ENCODE assay signal across 9 cellular contexts in genomic region chr16:27355610-27356009, GRCh38. TPM values are rescaled to one million over a fixed set of nuclear protein-coding genes. Genes with fewer than 3 reads are reported as not detected.
DNase-seq lines count a peak whose midpoint lies in the region; ATAC-seq, FAIRE-seq and TF ChIP-seq lines count a peak whose summit lies in the region.
"Had no signal": no experiment of that assay in that cellular context is flagged by ENCODE, and none has a peak within 500 bp of the region (broad histone marks: within the 10 kb centered on the region; RNA-seq: fewer than 3 reads in every experiment).

No MANE protein-coding gene starts in this region.

- intact Hi-C loops in kidney (cut with DNase I), result no loop called here
- intact Hi-C loops in upper lobe of right lung (cut with DNase I), result no loop called here

- peaks cover 10% of the 10 kb centered on the region for H3K4me1 Mint-ChIP-seq in activated naive CD8-positive, alpha-beta T cell (ENCODE audit: low read depth)

- peak; percentile 32 for TF ChIP-seq CTCF in kidney (IDR thresholded peaks at IDR 0.05; ENCODE audit: borderline replicate concordance, extremely low read depth, insufficient read depth)
- TF ChIP-seq CTCF in upper lobe of right lung (IDR thresholded peaks at IDR 0.05), result peak; percentile 47

- H3K4me1 ChIP-seq in kidney (ENCODE audit: control insufficient read depth in 1 of 2, insufficient read depth in 1 of 2, low read depth in 1 of 2, low read length in 2 of 2) (peaks cover 0 to 2% of the 10 kb centered on the region in 2 donors), upper lobe of right lung (peaks cover 4% of the 10 kb centered on the region)

- no peaks in the 10 kb centered on the region for H3K9me3 Mint-ChIP-seq in activated naive CD8-positive, alpha-beta T cell (ENCODE audit: low read depth)

- H3K27me3 Mint-ChIP-seq in activated naive CD8-positive, alpha-beta T cell, result no peaks in the 10 kb centered on the region

- peaks cover 20% of the 10 kb centered on the region for H3K36me3 Mint-ChIP-seq in activated naive CD8-positive, alpha-beta T cell

- H3K9me3 ChIP-seq in kidney (ENCODE audit: control insufficient read depth in 1 of 2, low read length in 2 of 2) (no peaks in the 10 kb centered on the region), upper lobe of right lung (no peaks in the 10 kb centered on the region)

- H3K9ac ChIP-seq in kidney (ENCODE audit: low read length in 2 of 2), result no peak overlapping the region
- H3K9ac ChIP-seq: KMS-11 had no signal

- H3K27ac ChIP-seq in kidney (ENCODE audit: low read depth in 2 of 2, low read length in 2 of 2), result no peak overlapping the region
- no peak overlapping the region for H3K27ac ChIP-seq in upper lobe of right lung
- H3K27ac ChIP-seq: KMS-11 had no signal

- H3K4me3 Mint-ChIP-seq in activated naive CD8-positive, alpha-beta T cell, result no peak overlapping the region

- no peaks in the 10 kb centered on the region for H3K27me3 ChIP-seq in upper lobe of right lung

- no peak for FAIRE-seq in kidney (lab: Jason Lieb, UNC)

- DNase-seq in EL, result peak; percentile 13
- peak; percentile 8 for DNase-seq in NCI-H69 (lab: John Stamatoyannopoulos, UW)
- no peak for DNase-seq in kidney
- peak; percentile 75 for DNase-seq in upper lobe of right lung
- DNase-seq in kidney glomerular epithelial cell (lab: John Stamatoyannopoulos, UW), result no peak
- DNase-seq in KG1 (lab: John Stamatoyannopoulos, UW), result no peak

- H3K4me3 ChIP-seq in kidney (ENCODE audit: low read length in 2 of 2), result no peak overlapping the region
- no peak overlapping the region for H3K4me3 ChIP-seq in upper lobe of right lung

- peak overlapping the region; percentile 19 for H3K27ac Mint-ChIP-seq in activated naive CD8-positive, alpha-beta T cell

- peak; percentile 82 for ATAC-seq in upper lobe of right lung
- no peak for ATAC-seq in GM18868 (IDR thresholded peaks at IDR 0.05; ENCODE audit: unreplicated experiment)

- H3K36me3 ChIP-seq in kidney (ENCODE audit: control insufficient read depth in 1 of 2, insufficient read depth in 2 of 2, low read length in 2 of 2) (peaks cover 10 to 18% of the 10 kb centered on the region in 2 donors), upper lobe of right lung (peaks cover 95% of the 10 kb centered on the region)

RNA-seq across cellular contexts. Expression of gene IL4R, which starts 41.8 kb away (rescaled TPM):
- total RNA-seq in kidney, result 115 TPM
- polyA plus RNA-seq in kidney (ENCODE audit: insufficient read depth, low read depth, low replicate concordance), result 13.8 TPM
- 153 TPM for total RNA-seq in upper lobe of right lung

RNA-seq across cellular contexts. Expression of gene IL21R, which starts 46.4 kb away (rescaled TPM):
- 3.0 TPM for total RNA-seq in kidney
- polyA plus RNA-seq in kidney (ENCODE audit: insufficient read depth, low read depth, low replicate concordance), result 0.65 TPM
- total RNA-seq in upper lobe of right lung, result 3.9 TPM

Comparison
In these comparisons a context has a peak if more than half of its experiments do, and no peak if none do; other contexts are left out.
1. DNase-seq: peak in EL (single experiment), NCI-H69 (single experiment) and upper lobe of right lung (single experiment); none in kidney (single experiment), kidney glomerular epithelial cell (single experiment) and KG1 (single experiment).